Comparison of ENCODE assay signal across 2 cellular contexts in genomic region chr15:91936182-91936775, GRCh38.
A peak's percentile ranks its signal among the peaks of the same experiment; 100 is the strongest.
TF ChIP-seq lines count a peak whose summit lies in the region.

No MANE protein-coding gene starts in this region.

TF ChIP-seq in liver, 16 proteins besides CTCF, POLR2A, EP300 and RAD21 (continued from another document):
- TF ChIP-seq ZBTB33 (IDR thresholded peaks at IDR 0.05): no peak
- TF ChIP-seq, protein P1, sequence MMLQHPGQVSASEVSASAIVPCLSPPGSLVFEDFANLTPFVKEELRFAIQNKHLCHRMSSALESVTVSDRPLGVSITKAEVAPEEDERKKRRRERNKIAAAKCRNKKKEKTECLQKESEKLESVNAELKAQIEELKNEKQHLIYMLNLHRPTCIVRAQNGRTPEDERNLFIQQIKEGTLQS (IDR thresholded peaks at IDR 0.05): no peak
- TF ChIP-seq, protein P2, sequence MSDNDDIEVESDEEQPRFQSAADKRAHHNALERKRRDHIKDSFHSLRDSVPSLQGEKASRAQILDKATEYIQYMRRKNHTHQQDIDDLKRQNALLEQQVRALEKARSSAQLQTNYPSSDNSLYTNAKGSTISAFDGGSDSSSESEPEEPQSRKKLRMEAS (IDR thresholded peaks at IDR 0.05): no peak
- TF ChIP-seq HNF4G (IDR thresholded peaks at IDR 0.05): no peak
- TF ChIP-seq, protein P3, sequence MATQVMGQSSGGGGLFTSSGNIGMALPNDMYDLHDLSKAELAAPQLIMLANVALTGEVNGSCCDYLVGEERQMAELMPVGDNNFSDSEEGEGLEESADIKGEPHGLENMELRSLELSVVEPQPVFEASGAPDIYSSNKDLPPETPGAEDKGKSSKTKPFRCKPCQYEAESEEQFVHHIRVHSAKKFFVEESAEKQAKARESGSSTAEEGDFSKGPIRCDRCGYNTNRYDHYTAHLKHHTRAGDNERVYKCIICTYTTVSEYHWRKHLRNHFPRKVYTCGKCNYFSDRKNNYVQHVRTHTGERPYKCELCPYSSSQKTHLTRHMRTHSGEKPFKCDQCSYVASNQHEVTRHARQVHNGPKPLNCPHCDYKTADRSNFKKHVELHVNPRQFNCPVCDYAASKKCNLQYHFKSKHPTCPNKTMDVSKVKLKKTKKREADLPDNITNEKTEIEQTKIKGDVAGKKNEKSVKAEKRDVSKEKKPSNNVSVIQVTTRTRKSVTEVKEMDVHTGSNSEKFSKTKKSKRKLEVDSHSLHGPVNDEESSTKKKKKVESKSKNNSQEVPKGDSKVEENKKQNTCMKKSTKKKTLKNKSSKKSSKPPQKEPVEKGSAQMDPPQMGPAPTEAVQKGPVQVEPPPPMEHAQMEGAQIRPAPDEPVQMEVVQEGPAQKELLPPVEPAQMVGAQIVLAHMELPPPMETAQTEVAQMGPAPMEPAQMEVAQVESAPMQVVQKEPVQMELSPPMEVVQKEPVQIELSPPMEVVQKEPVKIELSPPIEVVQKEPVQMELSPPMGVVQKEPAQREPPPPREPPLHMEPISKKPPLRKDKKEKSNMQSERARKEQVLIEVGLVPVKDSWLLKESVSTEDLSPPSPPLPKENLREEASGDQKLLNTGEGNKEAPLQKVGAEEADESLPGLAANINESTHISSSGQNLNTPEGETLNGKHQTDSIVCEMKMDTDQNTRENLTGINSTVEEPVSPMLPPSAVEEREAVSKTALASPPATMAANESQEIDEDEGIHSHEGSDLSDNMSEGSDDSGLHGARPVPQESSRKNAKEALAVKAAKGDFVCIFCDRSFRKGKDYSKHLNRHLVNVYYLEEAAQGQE (IDR thresholded peaks at IDR 0.05): peak; percentile 16

TF ChIP-seq in HepG2, 621 proteins besides CTCF, POLR2A, EP300 and RAD21 (continued from another document):
- TF ChIP-seq KIAA2018 (CRISPR knock-in tag; IDR thresholded peaks at IDR 0.05; ENCODE audit: borderline replicate concordance): no peak
- TF ChIP-seq ZNF17 (CRISPR knock-in tag; IDR thresholded peaks at IDR 0.05): no peak
- TF ChIP-seq, protein P4, sequence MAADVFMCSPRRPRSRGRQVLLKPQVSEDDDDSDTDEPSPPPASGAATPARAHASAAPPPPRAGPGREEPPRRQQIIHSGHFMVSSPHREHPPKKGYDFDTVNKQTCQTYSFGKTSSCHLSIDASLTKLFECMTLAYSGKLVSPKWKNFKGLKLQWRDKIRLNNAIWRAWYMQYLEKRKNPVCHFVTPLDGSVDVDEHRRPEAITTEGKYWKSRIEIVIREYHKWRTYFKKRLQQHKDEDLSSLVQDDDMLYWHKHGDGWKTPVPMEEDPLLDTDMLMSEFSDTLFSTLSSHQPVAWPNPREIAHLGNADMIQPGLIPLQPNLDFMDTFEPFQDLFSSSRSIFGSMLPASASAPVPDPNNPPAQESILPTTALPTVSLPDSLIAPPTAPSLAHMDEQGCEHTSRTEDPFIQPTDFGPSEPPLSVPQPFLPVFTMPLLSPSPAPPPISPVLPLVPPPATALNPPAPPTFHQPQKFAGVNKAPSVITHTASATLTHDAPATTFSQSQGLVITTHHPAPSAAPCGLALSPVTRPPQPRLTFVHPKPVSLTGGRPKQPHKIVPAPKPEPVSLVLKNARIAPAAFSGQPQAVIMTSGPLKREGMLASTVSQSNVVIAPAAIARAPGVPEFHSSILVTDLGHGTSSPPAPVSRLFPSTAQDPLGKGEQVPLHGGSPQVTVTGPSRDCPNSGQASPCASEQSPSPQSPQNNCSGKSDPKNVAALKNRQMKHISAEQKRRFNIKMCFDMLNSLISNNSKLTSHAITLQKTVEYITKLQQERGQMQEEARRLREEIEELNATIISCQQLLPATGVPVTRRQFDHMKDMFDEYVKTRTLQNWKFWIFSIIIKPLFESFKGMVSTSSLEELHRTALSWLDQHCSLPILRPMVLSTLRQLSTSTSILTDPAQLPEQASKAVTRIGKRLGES (CRISPR knock-in tag; IDR thresholded peaks at IDR 0.05; ENCODE audit: borderline replicate concordance): no peak
- no peak for TF ChIP-seq ZNF552 (CRISPR knock-in tag; IDR thresholded peaks at IDR 0.05; ENCODE audit: borderline replicate concordance)
- TF ChIP-seq ZNF704 (CRISPR knock-in tag; IDR thresholded peaks at IDR 0.05; ENCODE audit: borderline replicate concordance): no peak
- no peak for TF ChIP-seq JUN (CRISPR knock-in tag; IDR thresholded peaks at IDR 0.05)
- TF ChIP-seq ATF7-NPFF (CRISPR knock-in tag; IDR thresholded peaks at IDR 0.05; ENCODE audit: low read depth): no peak
- no peak for TF ChIP-seq NFYB (CRISPR knock-in tag; IDR thresholded peaks at IDR 0.05)
- TF ChIP-seq ZBTB7A (CRISPR knock-in tag; IDR thresholded peaks at IDR 0.05): no peak
- no peak for TF ChIP-seq BRF2 (CRISPR knock-in tag; IDR thresholded peaks at IDR 0.05)
- TF ChIP-seq MLLT10 (CRISPR knock-in tag; IDR thresholded peaks at IDR 0.05): no peak
- no peak for TF ChIP-seq ONECUT2 (CRISPR knock-in tag; IDR thresholded peaks at IDR 0.05)
- TF ChIP-seq RBAK (CRISPR knock-in tag; IDR thresholded peaks at IDR 0.05): no peak
- no peak for TF ChIP-seq RBFOX2 (IDR thresholded peaks at IDR 0.05; ENCODE audit: low read depth, low read length)
